In the genomic region with DNA sequence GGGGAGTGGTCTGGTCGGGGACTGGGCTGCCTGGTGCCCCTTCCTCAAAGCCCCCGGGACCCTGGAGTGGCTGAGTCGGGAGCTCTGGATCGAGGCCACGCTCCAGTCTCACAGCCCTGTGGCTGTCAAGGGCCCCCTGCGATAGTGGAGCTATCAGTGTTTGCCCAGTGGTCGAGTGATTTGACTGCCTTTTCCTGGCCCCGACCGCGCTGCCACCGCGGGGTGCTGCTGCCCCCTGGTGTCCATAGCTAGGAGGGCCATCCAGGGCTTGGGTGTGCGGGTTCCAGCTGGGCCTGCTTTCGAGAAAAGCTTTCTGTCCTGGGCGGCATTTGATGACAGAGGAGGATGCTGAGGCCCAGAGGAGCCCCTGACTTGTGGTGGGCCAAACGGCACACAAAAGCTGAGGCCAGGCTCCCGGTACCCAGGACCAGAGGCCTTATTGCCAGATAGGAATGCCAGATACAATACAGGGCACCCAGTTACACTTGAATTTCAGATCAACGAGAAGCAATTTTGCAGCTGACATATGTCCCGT, we compare ENCODE assay signal across 1 cellular context.
TF ChIP-seq lines count a peak whose summit lies in the region.

No MANE protein-coding gene starts in this region.

TF ChIP-seq in K562, 482 proteins besides CTCF, POLR2A, EP300 and RAD21 (continued from another document and continues in another):
- TF ChIP-seq SOX6 (IDR thresholded peaks at IDR 0.05) (peak; percentile 57; the same call in 1 of the 2 replicates), BRD9 (IDR thresholded peaks at IDR 0.05; ENCODE audit: low read depth, partially characterized antibody) (peak; percentile 65), YBX1 (IDR thresholded peaks at IDR 0.05) (no peak), SNIP1 (IDR thresholded peaks at IDR 0.05; ENCODE audit: low read depth) (no peak), JUN (IDR thresholded peaks at IDR 0.05; ENCODE audit: borderline replicate concordance, low read depth, low read length) (no peak), JUN (CRISPR knock-in tag; IDR thresholded peaks at IDR 0.05; ENCODE audit: borderline replicate concordance) (no peak), ZKSCAN3 (CRISPR knock-in tag; IDR thresholded peaks at IDR 0.05) (no peak), NONO (IDR thresholded peaks at IDR 0.05; ENCODE audit: low read depth in 2 of 2, low read length in 1 of 2) (0 out of 4 replicates have a peak, but pooled peaks of 1 of the 2 experiments have one; percentile 18), MGA (IDR thresholded peaks at IDR 0.05) (no peak), STAG1 (CRISPR knock-in tag; IDR thresholded peaks at IDR 0.05; ENCODE audit: borderline replicate concordance) (peak; percentile 100), ZNF699 (CRISPR knock-in tag; IDR thresholded peaks at IDR 0.05; ENCODE audit: insufficient replicate concordance) (no peak), ZNF655 (CRISPR knock-in tag; IDR thresholded peaks at IDR 0.05) (no peak), FOXJ3 (CRISPR knock-in tag; IDR thresholded peaks at IDR 0.05) (no peak), TCF3 (CRISPR knock-in tag; IDR thresholded peaks at IDR 0.05) (peak; percentile 92), OTX1 (CRISPR knock-in tag; IDR thresholded peaks at IDR 0.05) (no peak), CBX5 (IDR thresholded peaks at IDR 0.05; ENCODE audit: borderline replicate concordance, low read depth) (no peak), XRCC4 (IDR thresholded peaks at IDR 0.05; ENCODE audit: extremely low read depth, insufficient read depth, insufficient read length) (no peak), ZC3H8 (IDR thresholded peaks at IDR 0.05) (no peak), ZNF134 (CRISPR knock-in tag; conservative IDR thresholded peaks at IDR 0.05) (no peak), RBBP5 (IDR thresholded peaks at IDR 0.05; ENCODE audit: borderline replicate concordance, insufficient read depth, low read length, poor library complexity, severe bottlenecking) (no peak), JUND (IDR thresholded peaks at IDR 0.05; ENCODE audit: borderline replicate concordance, low read depth, low read length) (peak; percentile 75), JUND (tag; IDR thresholded peaks at IDR 0.05; ENCODE audit: borderline replicate concordance, low read depth, low read length) (no peak; the same call in 2 of the 3 replicates), SP2 (IDR thresholded peaks at IDR 0.05; ENCODE audit: extremely low read depth, low read depth, low read length, poor library complexity, severe bottlenecking) (no peak), HCFC1 (IDR thresholded peaks at IDR 0.05; ENCODE audit: low read depth, low read length) (0 out of 2 replicates have a peak, but pooled peaks have one; percentile 26), FOSL1 (tag; conservative IDR thresholded peaks at IDR 0.05) (no peak), HMG20B (CRISPR knock-in tag; IDR thresholded peaks at IDR 0.05) (no peak), MEIS2 (IDR thresholded peaks at IDR 0.05; ENCODE audit: partially characterized antibody) (peak; percentile 28), YY1 (IDR thresholded peaks at IDR 0.05; ENCODE audit: borderline replicate concordance in 1 of 3, control insufficient read depth in 1 of 3, extremely low read depth in 1 of 3, insufficient read depth in 3 of 3, insufficient read length in 1 of 3, insufficient replicate concordance in 2 of 3, low read depth in 1 of 3, low read length in 2 of 3) (peak in 2 of 3 experiments; percentile 43 to 51), RFX7 (CRISPR knock-in tag; IDR thresholded peaks at IDR 0.05) (no peak), ILK (tag; IDR thresholded peaks at IDR 0.05; ENCODE audit: borderline replicate concordance, low read depth) (no peak), PPARD (CRISPR knock-in tag; IDR thresholded peaks at IDR 0.05) (no peak), ZNF77 (CRISPR knock-in tag; IDR thresholded peaks at IDR 0.05) (no peak), KDM4B (IDR thresholded peaks at IDR 0.05; ENCODE audit: borderline replicate concordance in 2 of 2, low read depth in 1 of 2) (no peak), ZKSCAN1 (IDR thresholded peaks at IDR 0.05; ENCODE audit: low read depth, low read length) (peak; percentile 54; the same call in 1 of the 2 replicates), ZNF431 (CRISPR knock-in tag; IDR thresholded peaks at IDR 0.05) (no peak), LEF1 (IDR thresholded peaks at IDR 0.05) (0 out of 2 replicates have a peak, but pooled peaks have one; percentile 14), FIP1L1 (IDR thresholded peaks at IDR 0.05; ENCODE audit: low read depth, low read length, poor library complexity, severe bottlenecking) (no peak), POLR2G (IDR thresholded peaks at IDR 0.05; ENCODE audit: low read depth, low read length) (no peak), ZNF584 (CRISPR knock-in tag; IDR thresholded peaks at IDR 0.05; ENCODE audit: low read depth) (no peak), GATAD2B (IDR thresholded peaks at IDR 0.05; ENCODE audit: borderline replicate concordance) (peak; percentile 63; the same call in 1 of the 2 replicates), ZNF445 (CRISPR knock-in tag; IDR thresholded peaks at IDR 0.05; ENCODE audit: low read depth) (no peak), TBL1XR1 (IDR thresholded peaks at IDR 0.05; ENCODE audit: low read length in 2 of 2) (peak; percentile 63 to 72), BCLAF1 (IDR thresholded peaks at IDR 0.05; ENCODE audit: borderline replicate concordance in 1 of 2, control insufficient read depth in 1 of 2, low read depth in 2 of 2, low read length in 1 of 2) (no peak), SETDB1 (IDR thresholded peaks at IDR 0.05; ENCODE audit: low read length) (no peak), CHD2 (IDR thresholded peaks at IDR 0.05; ENCODE audit: low read depth, low read length) (no peak), RB1 (IDR thresholded peaks at IDR 0.05; ENCODE audit: low read depth) (peak; percentile 97), MED1 (CRISPR knock-in tag; IDR thresholded peaks at IDR 0.05; ENCODE audit: borderline replicate concordance) (no peak), ZNF695 (CRISPR knock-in tag; IDR thresholded peaks at IDR 0.05) (no peak), FOXA3 (CRISPR knock-in tag; conservative IDR thresholded peaks at IDR 0.05 in 1 of 2, IDR thresholded peaks at IDR 0.05 in 1 of 2) (peak; percentile 90 to 99), FOXK1 (CRISPR knock-in tag; IDR thresholded peaks at IDR 0.05; ENCODE audit: borderline replicate concordance) (0 out of 2 replicates have a peak, but pooled peaks have one; percentile 36), HBP1 (CRISPR knock-in tag; IDR thresholded peaks at IDR 0.05) (no peak), EP400 (IDR thresholded peaks at IDR 0.05) (no peak), PURB (CRISPR knock-in tag; IDR thresholded peaks at IDR 0.05; ENCODE audit: low read depth) (no peak), POLR2AphosphoS5 (IDR thresholded peaks at IDR 0.05; ENCODE audit: control insufficient read depth, insufficient read depth, low read depth, low read length) (peak; percentile 75)
